8 cellular contexts compared by ENCODE assay signal in genomic region chr11:6611092-6612007, GRCh38. TPM values are rescaled to one million over a fixed set of nuclear protein-coding genes. Genes with fewer than 3 reads are reported as not detected.
DNase-seq lines count a peak whose midpoint lies in the region; ATAC-seq and TF ChIP-seq lines count a peak whose summit lies in the region.

No MANE protein-coding gene starts in this region.

- TF ChIP-seq RAD21 in neural cell (conservative IDR thresholded peaks at IDR 0.05), result no peak

- no peaks in the 10 kb centered on the region for H3K27me3 Mint-ChIP-seq in activated CD4-positive, alpha-beta T cell treated with anti-CD3 and anti-CD28 coated beads, Interleukin-2, amount 10 ng/mL, durations not matched to agents 7 days and 5 days

- peaks cover 19% of the 10 kb centered on the region for H3K79me2 ChIP-seq in neural cell (replicated peaks; ENCODE audit: insufficient read depth, low read length)

- DNase-seq in activated CD4-positive, alpha-beta T cell treated with anti-CD3 and anti-CD28 coated beads, Interleukin-2, amount 10 ng/mL, durations not matched to agents 7 days and 5 days, result peak; percentile 30
- DNase-seq in fibroblast of gingiva (ENCODE audit: low read depth) (peak; percentile 12), DMS153 treated with DMSO at 0.1 percent for 48 hours (lab: John Stamatoyannopoulos, UW; ENCODE audit: unreplicated experiment) (no peak)
- DNase-seq in NK-92 treated with Interleukin-12 subunit alpha and Interleukin-12 subunit beta, amount 100 ng/mL, for 24 hours (lab: John Stamatoyannopoulos, UW), result no peak

- H3K4me2 ChIP-seq in BLaER1 treated with 17β-estradiol and CSF1 and Interleukin-3, amounts not matched to agents 10 nM and 100 nM, result peak overlapping the region; percentile 88 to 97 (median 92)
- peak overlapping the region; percentile 47 for H3K4me2 ChIP-seq in neural cell (ENCODE audit: low read length)

- peak; percentile 14 for ATAC-seq in GM19395 (IDR thresholded peaks at IDR 0.05; ENCODE audit: unreplicated experiment)
- peak; percentile 9 for ATAC-seq in HG03520 (IDR thresholded peaks at IDR 0.05; ENCODE audit: unreplicated experiment)

- peaks cover 4% of the 10 kb centered on the region for H3F3A ChIP-seq in neural cell (ENCODE audit: insufficient read depth, low read length, poor library complexity, severe bottlenecking)

- no peaks in the 10 kb centered on the region for H3K9me2 ChIP-seq in neural cell (ENCODE audit: insufficient read depth, low read length)

- TF ChIP-seq CTCF in neural cell (IDR thresholded peaks at IDR 0.05; ENCODE audit: poor library complexity, severe bottlenecking), result no peak

- H4K20me1 ChIP-seq in BLaER1 treated with 17β-estradiol and CSF1 and Interleukin-3, amounts not matched to agents 10 nM and 100 nM, result peaks cover 7 to 53% (median 31%) of the 10 kb centered on the region in 11 experiments; a peak in 16 of 22 replicates
- H4K20me1 ChIP-seq in neural cell (ENCODE audit: insufficient read depth), result no peaks in the 10 kb centered on the region

- H3K27ac Mint-ChIP-seq in activated CD4-positive, alpha-beta T cell treated with anti-CD3 and anti-CD28 coated beads, Interleukin-2, amount 10 ng/mL, durations not matched to agents 7 days and 5 days, result peak overlapping the region; percentile 85

- H3K9me3 Mint-ChIP-seq in activated CD4-positive, alpha-beta T cell treated with anti-CD3 and anti-CD28 coated beads, Interleukin-2, amount 10 ng/mL, durations not matched to agents 7 days and 5 days, result no peaks in the 10 kb centered on the region

- H3K9me3 ChIP-seq in BLaER1 treated with 17β-estradiol and CSF1 and Interleukin-3, amounts not matched to agents 10 nM and 100 nM (replicated peaks in 1 of 11), result no peaks in the 10 kb centered on the region
- H3K9me3 ChIP-seq in neural cell (ENCODE audit: low read length), result no peaks in the 10 kb centered on the region

- TF ChIP-seq EP300 in neural cell (conservative IDR thresholded peaks at IDR 0.05; ENCODE audit: poor library complexity, severe bottlenecking), result no peak

- H3K27me3 ChIP-seq in BLaER1 treated with 17β-estradiol and CSF1 and Interleukin-3, amounts not matched to agents 10 nM and 100 nM, result no peaks in the 10 kb centered on the region
- H3K27me3 ChIP-seq in neural cell (ENCODE audit: insufficient read depth, low read depth, low read length), result no peaks in the 10 kb centered on the region

- POLR2A ChIA-PET in activated CD4-positive, alpha-beta T cell treated with anti-CD3 and anti-CD28 coated beads, Interleukin-2, amount 10 ng/mL, durations not matched to agents 7 days and 5 days (lab: Charles Lee), result interaction anchor here (0.7 to 1.8 kb wide), 4 partner anchors 9 to 252 kb away, joined by 3 to 7 read pairs (median 5); partner anchors contain the start of gene MRPL17

- H3K4me3 ChIP-seq in BLaER1 treated with 17β-estradiol and CSF1 and Interleukin-3, amounts not matched to agents 10 nM and 100 nM, result peak overlapping the region; percentile 81 to 97 (median 92)
- H3K4me3 ChIP-seq in neural cell (ENCODE audit: low read length), result peak overlapping the region; percentile 96

- peaks cover 51 to 74% (median 64%) of the 10 kb centered on the region in 11 experiments for H3K36me3 ChIP-seq in BLaER1 treated with 17β-estradiol and CSF1 and Interleukin-3, amounts not matched to agents 10 nM and 100 nM
- no peaks in the 10 kb centered on the region for H3K36me3 ChIP-seq in neural cell (ENCODE audit: insufficient read depth, low read length)

- CTCF ChIA-PET in activated CD4-positive, alpha-beta T cell treated with anti-CD3 and anti-CD28 coated beads, Interleukin-2, amount 10 ng/mL, durations not matched to agents 7 days and 5 days (lab: Charles Lee), result interaction anchor here (0.8 to 3.8 kb wide), 11 partner anchors 10 to 232 kb away, joined by 3 to 14 read pairs (median 5); partner anchors contain the start of gene MRPL17

- peaks cover 40 to 89% (median 48%) of the 10 kb centered on the region in 10 experiments for H3K4me1 ChIP-seq in BLaER1 treated with 17β-estradiol and CSF1 and Interleukin-3, amounts not matched to agents 10 nM and 100 nM

- peak overlapping the region; percentile 89 to 96 (median 94) for H3K9ac ChIP-seq in BLaER1 treated with 17β-estradiol and CSF1 and Interleukin-3, amounts not matched to agents 10 nM and 100 nM
- peak overlapping the region; percentile 99 for H3K9ac ChIP-seq in neural cell (ENCODE audit: low read length)

- no peak overlapping the region for H2AFZ ChIP-seq in neural cell (ENCODE audit: low read depth, low read length)

- H3K36me3 Mint-ChIP-seq in activated CD4-positive, alpha-beta T cell treated with anti-CD3 and anti-CD28 coated beads, Interleukin-2, amount 10 ng/mL, durations not matched to agents 7 days and 5 days (ENCODE audit: low read depth), result peaks cover 58% of the 10 kb centered on the region

- H3K4me3 Mint-ChIP-seq in activated CD4-positive, alpha-beta T cell treated with anti-CD3 and anti-CD28 coated beads, Interleukin-2, amount 10 ng/mL, durations not matched to agents 7 days and 5 days, result peak overlapping the region; percentile 80

- peaks cover 42% of the 10 kb centered on the region for H3K4me1 Mint-ChIP-seq in activated CD4-positive, alpha-beta T cell treated with anti-CD3 and anti-CD28 coated beads, Interleukin-2, amount 10 ng/mL, durations not matched to agents 7 days and 5 days

- peak overlapping the region; percentile 84 to 95 (median 91) for H3K27ac ChIP-seq in BLaER1 treated with 17β-estradiol and CSF1 and Interleukin-3, amounts not matched to agents 10 nM and 100 nM
- H3K27ac ChIP-seq in neural cell (ENCODE audit: low read length), result peak overlapping the region; percentile 66

TF ChIP-seq in neural cell, 6 proteins besides CTCF, POLR2A, EP300 and RAD21:
- TF ChIP-seq, protein P1, sequence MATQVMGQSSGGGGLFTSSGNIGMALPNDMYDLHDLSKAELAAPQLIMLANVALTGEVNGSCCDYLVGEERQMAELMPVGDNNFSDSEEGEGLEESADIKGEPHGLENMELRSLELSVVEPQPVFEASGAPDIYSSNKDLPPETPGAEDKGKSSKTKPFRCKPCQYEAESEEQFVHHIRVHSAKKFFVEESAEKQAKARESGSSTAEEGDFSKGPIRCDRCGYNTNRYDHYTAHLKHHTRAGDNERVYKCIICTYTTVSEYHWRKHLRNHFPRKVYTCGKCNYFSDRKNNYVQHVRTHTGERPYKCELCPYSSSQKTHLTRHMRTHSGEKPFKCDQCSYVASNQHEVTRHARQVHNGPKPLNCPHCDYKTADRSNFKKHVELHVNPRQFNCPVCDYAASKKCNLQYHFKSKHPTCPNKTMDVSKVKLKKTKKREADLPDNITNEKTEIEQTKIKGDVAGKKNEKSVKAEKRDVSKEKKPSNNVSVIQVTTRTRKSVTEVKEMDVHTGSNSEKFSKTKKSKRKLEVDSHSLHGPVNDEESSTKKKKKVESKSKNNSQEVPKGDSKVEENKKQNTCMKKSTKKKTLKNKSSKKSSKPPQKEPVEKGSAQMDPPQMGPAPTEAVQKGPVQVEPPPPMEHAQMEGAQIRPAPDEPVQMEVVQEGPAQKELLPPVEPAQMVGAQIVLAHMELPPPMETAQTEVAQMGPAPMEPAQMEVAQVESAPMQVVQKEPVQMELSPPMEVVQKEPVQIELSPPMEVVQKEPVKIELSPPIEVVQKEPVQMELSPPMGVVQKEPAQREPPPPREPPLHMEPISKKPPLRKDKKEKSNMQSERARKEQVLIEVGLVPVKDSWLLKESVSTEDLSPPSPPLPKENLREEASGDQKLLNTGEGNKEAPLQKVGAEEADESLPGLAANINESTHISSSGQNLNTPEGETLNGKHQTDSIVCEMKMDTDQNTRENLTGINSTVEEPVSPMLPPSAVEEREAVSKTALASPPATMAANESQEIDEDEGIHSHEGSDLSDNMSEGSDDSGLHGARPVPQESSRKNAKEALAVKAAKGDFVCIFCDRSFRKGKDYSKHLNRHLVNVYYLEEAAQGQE (IDR thresholded peaks at IDR 0.05; ENCODE audit: borderline replicate concordance), result no peak
- TF ChIP-seq SMC3 (conservative IDR thresholded peaks at IDR 0.05; ENCODE audit: poor library complexity), result no peak
- TF ChIP-seq TAF1 (IDR thresholded peaks at IDR 0.05; ENCODE audit: low read depth), result no peak
- no peak for TF ChIP-seq EZH2 (IDR thresholded peaks at IDR 0.05; ENCODE audit: borderline replicate concordance, insufficient read depth, low read length, poor library complexity, severe bottlenecking)
- TF ChIP-seq POLR2AphosphoS5 (IDR thresholded peaks at IDR 0.05), result no peak
- no peak for TF ChIP-seq MXI1 (conservative IDR thresholded peaks at IDR 0.05; ENCODE audit: poor library complexity, severe bottlenecking)

RNA-seq across cellular contexts. Expression of gene TAF10, which starts 0.7 kb away (rescaled TPM):
- 100 to 1,000 TPM; 138 to 156 TPM for total RNA-seq in activated CD4-positive, alpha-beta T cell treated with anti-CD3 and anti-CD28 coated beads, Interleukin-2, amount 10 ng/mL, durations not matched to agents 7 days and 5 days
- 30.9 and 39.7 TPM in 2 replicates for polyA plus RNA-seq in neural cell
- polyA minus RNA-seq in neural cell, result 16.2 and 20.0 TPM in 2 replicates

RNA-seq across cellular contexts. Expression of gene ILK, which starts 7.8 kb away (rescaled TPM):
- total RNA-seq in activated CD4-positive, alpha-beta T cell treated with anti-CD3 and anti-CD28 coated beads, Interleukin-2, amount 10 ng/mL, durations not matched to agents 7 days and 5 days, result 100 to 1,000 TPM; 155 to 163 TPM
- polyA plus RNA-seq in neural cell, result 68.8 and 81.3 TPM in 2 replicates
- 32.6 and 37.7 TPM in 2 replicates for polyA minus RNA-seq in neural cell

RNA-seq across cellular contexts. Expression of gene TPP1, which starts 7.9 kb away (rescaled TPM):
- total RNA-seq in activated CD4-positive, alpha-beta T cell treated with anti-CD3 and anti-CD28 coated beads, Interleukin-2, amount 10 ng/mL, durations not matched to agents 7 days and 5 days, result 100 to 1,000 TPM in 1 of 2 experiments, 10 to 100 TPM in 1; 90.1 to 105 TPM
- polyA plus RNA-seq in neural cell, result 3.8 and 5.3 TPM in 2 replicates
- 9.3 and 17.4 TPM in 2 replicates for polyA minus RNA-seq in neural cell

RNA-seq across cellular contexts. Expression of gene RRP8, which starts 7.9 kb away (rescaled TPM):
- total RNA-seq in activated CD4-positive, alpha-beta T cell treated with anti-CD3 and anti-CD28 coated beads, Interleukin-2, amount 10 ng/mL, durations not matched to agents 7 days and 5 days, result 10 to 100 TPM; 23.0 to 27.1 TPM
- 23.4 and 26.4 TPM in 2 replicates for polyA plus RNA-seq in neural cell
- 27.5 and 33.5 TPM in 2 replicates for polyA minus RNA-seq in neural cell

RNA-seq across cellular contexts. Expression of gene DCHS1, which starts 44.3 kb away (rescaled TPM):
- under 1 TPM; 0.35 to 0.40 TPM for total RNA-seq in activated CD4-positive, alpha-beta T cell treated with anti-CD3 and anti-CD28 coated beads, Interleukin-2, amount 10 ng/mL, durations not matched to agents 7 days and 5 days
- 30.1 and 42.4 TPM in 2 replicates for polyA plus RNA-seq in neural cell
- polyA minus RNA-seq in neural cell, result 113 and 126 TPM in 2 replicates

Comparison
In these comparisons a context has a peak if more than half of its experiments do, and no peak if none do; other contexts are left out.
1. DNase-seq: peak in activated CD4-positive, alpha-beta T cell treated with anti-CD3 and anti-CD28 coated beads, Interleukin-2, amount 10 ng/mL, durations not matched to agents 7 days and 5 days (single experiment) and fibroblast of gingiva (single experiment); none in DMS153 treated with DMSO at 0.1 percent for 48 hours (single experiment) and NK-92 treated with Interleukin-12 subunit alpha and Interleukin-12 subunit beta, amount 100 ng/mL, for 24 hours (single experiment).